Comparison of ENCODE assay signal across 14 cellular contexts in genomic region chrX:113512700-113513395, GRCh38.
DNase-seq lines count a peak whose midpoint lies in the region; ATAC-seq and TF ChIP-seq lines count a peak whose summit lies in the region.
"Had no signal": no experiment of that assay in that cellular context is flagged by ENCODE, and none has a peak within 500 bp of the region (broad histone marks: within the 10 kb centered on the region; RNA-seq: fewer than 3 reads in every experiment).

No MANE protein-coding gene starts in this region.

- H3K36me3 ChIP-seq in GM23248 (ENCODE audit: low read depth) = no peaks in the 10 kb centered on the region
- H3K36me3 ChIP-seq in CD4-positive, alpha-beta memory T cell (ENCODE audit: insufficient read depth, low read length) = no peaks in the 10 kb centered on the region
- H3K36me3 ChIP-seq: suprapubic skin had no signal

- H3K4me3 Mint-ChIP-seq in CD4-positive, alpha-beta memory T cell = no peak overlapping the region
- no peak overlapping the region for H3K4me3 Mint-ChIP-seq in effector memory CD8-positive, alpha-beta T cell
- H3K4me3 Mint-ChIP-seq: activated CD4-positive, alpha-beta T cell treated with anti-CD3 and anti-CD28 coated beads for 36 hours had no signal

- H3K9ac ChIP-seq in GM23248 = no peak overlapping the region

- in situ Hi-C loops in GM23248 (cut with MboI) = no loop called here

- no peak for TF ChIP-seq CTCF in retinal pigment epithelial cell (conservative IDR thresholded peaks at IDR 0.05; ENCODE audit: low read depth, low read length)

- peaks cover 0 to 2% (median 0%) of the 10 kb centered on the region in 8 donors for H3K9me3 Mint-ChIP-seq in CD4-positive, alpha-beta memory T cell
- H3K9me3 Mint-ChIP-seq in effector memory CD8-positive, alpha-beta T cell = peaks cover 0 to 7% of the 10 kb centered on the region in 2 donors

- H3K9me2 ChIP-seq in GM23248 (ENCODE audit: insufficient read depth) = no peaks in the 10 kb centered on the region

- peak overlapping the region; percentile 66 for H3K27ac ChIP-seq in GM23248
- no peak overlapping the region for H3K27ac ChIP-seq in CD4-positive, alpha-beta memory T cell (ENCODE audit: low read depth, low read length)
- H3K27ac ChIP-seq: HL-60, suprapubic skin had no signal

- no peaks in the 10 kb centered on the region for H3K27me3 Mint-ChIP-seq in CD4-positive, alpha-beta memory T cell
- H3K27me3 Mint-ChIP-seq in effector memory CD8-positive, alpha-beta T cell = no peaks in the 10 kb centered on the region
- H3K27me3 Mint-ChIP-seq: activated CD4-positive, alpha-beta T cell treated with anti-CD3 and anti-CD28 coated beads for 36 hours had no signal

- H3K4me1 ChIP-seq in GM23248 (ENCODE audit: insufficient read depth) = peaks cover 41% of the 10 kb centered on the region
- no peaks in the 10 kb centered on the region for H3K4me1 ChIP-seq in CD4-positive, alpha-beta memory T cell (ENCODE audit: insufficient read depth, low read length)
- H3K4me1 ChIP-seq: suprapubic skin had no signal

- H3F3A ChIP-seq in GM23248 (ENCODE audit: insufficient read depth) = peaks cover 6% of the 10 kb centered on the region; the same call in 1 of the 2 replicates

- H3K9me3 ChIP-seq in GM23248 (ENCODE audit: low read depth) = no peaks in the 10 kb centered on the region
- H3K9me3 ChIP-seq in CD4-positive, alpha-beta memory T cell (ENCODE audit: control insufficient read depth in 1 of 2, low read length in 2 of 2) = no peaks in the 10 kb centered on the region
- H3K9me3 ChIP-seq: suprapubic skin had no signal

- H3K4me3 ChIP-seq in GM23248 (peak overlapping the region; percentile 55), retinal pigment epithelial cell (ENCODE audit: low read length) (no peak overlapping the region)
- H3K4me3 ChIP-seq in CD4-positive, alpha-beta memory T cell (ENCODE audit: low read length in 2 of 2) = no peak overlapping the region
- H3K4me3 ChIP-seq: suprapubic skin had no signal

- CTCF ChIA-PET in CD4-positive, alpha-beta memory T cell (lab: Charles Lee; ENCODE audit: partially characterized antibody) = no interaction called here

- H3K27ac Mint-ChIP-seq in CD4-positive, alpha-beta memory T cell = no peak overlapping the region
- H3K27ac Mint-ChIP-seq in effector memory CD8-positive, alpha-beta T cell = no peak overlapping the region
- H3K27ac Mint-ChIP-seq: activated CD4-positive, alpha-beta T cell treated with anti-CD3 and anti-CD28 coated beads for 36 hours had no signal

- H2AFZ ChIP-seq in GM23248 = no peak overlapping the region

- H4K20me1 ChIP-seq in GM23248 (ENCODE audit: insufficient read depth) = no peaks in the 10 kb centered on the region

- POLR2A ChIA-PET in CD4-positive, alpha-beta memory T cell (lab: Charles Lee; ENCODE audit: partially characterized antibody) = no interaction called here

- H3K36me3 Mint-ChIP-seq in CD4-positive, alpha-beta memory T cell = no peaks in the 10 kb centered on the region
- H3K36me3 Mint-ChIP-seq in effector memory CD8-positive, alpha-beta T cell (ENCODE audit: insufficient read depth) = no peaks in the 10 kb centered on the region

- DNase-seq in GM23248 = peak; percentile 61
- peak; percentile 79 for DNase-seq in fibroblast of peridontal ligament (ENCODE audit: extremely low read depth)
- DNase-seq in retinal pigment epithelial cell (ENCODE audit: low read depth) = peak; percentile 39
- no peak for DNase-seq in CD4-positive, alpha-beta memory T cell
- DNase-seq in anterior cingulate cortex (lab: John Stamatoyannopoulos, UW) = no peak
- DNase-seq in effector memory CD8-positive, alpha-beta T cell = no peak
- DNase-seq: activated CD4-positive, alpha-beta T cell treated with anti-CD3 and anti-CD28 coated beads for 36 hours; cortex of kidney; DMS 273 treated with DMSO at 0.1 percent for 48 hours; NCI-H748 treated with DMSO at 0.1 percent for 48 hours had no signal

- peak overlapping the region; percentile 61 for H3K4me2 ChIP-seq in GM23248 (ENCODE audit: unreplicated experiment)

- peak; percentile 63 for ATAC-seq in SK-N-SH treated with all-trans-retinoic acid at 6 μM for 48 hours
- ATAC-seq in effector memory CD8-positive, alpha-beta T cell (replicated peaks) = no peak
- ATAC-seq in GM18858 (IDR thresholded peaks at IDR 0.05; ENCODE audit: unreplicated experiment) = no peak
- ATAC-seq: activated CD4-positive, alpha-beta T cell treated with anti-CD3 and anti-CD28 coated beads for 36 hours had no signal

- no peaks in the 10 kb centered on the region for H3K4me1 Mint-ChIP-seq in CD4-positive, alpha-beta memory T cell
- no peaks in the 10 kb centered on the region for H3K4me1 Mint-ChIP-seq in effector memory CD8-positive, alpha-beta T cell (ENCODE audit: low read depth in 2 of 2)
- H3K4me1 Mint-ChIP-seq: activated CD4-positive, alpha-beta T cell treated with anti-CD3 and anti-CD28 coated beads for 36 hours had no signal

- H3K79me2 ChIP-seq in GM23248 (ENCODE audit: insufficient read depth) = no peaks in the 10 kb centered on the region

- WGBS in GM23248 (ENCODE audit: low coverage in 1 of 2, low lambda C conversion rate in 2 of 2, missing lambda C conversion rate in 2 of 2), 2 experiments = 0 to 4% methylated on average over 7 of the region's 7 CpGs

- intact Hi-C loops in CD4-positive, alpha-beta memory T cell (cut with micrococcal nuclease) = no loop called here

- H3K27me3 ChIP-seq in GM23248 (replicated peaks; ENCODE audit: insufficient read depth) = no peaks in the 10 kb centered on the region
- no peaks in the 10 kb centered on the region for H3K27me3 ChIP-seq in CD4-positive, alpha-beta memory T cell (ENCODE audit: insufficient read depth, low read length)
- H3K27me3 ChIP-seq: suprapubic skin had no signal

TF ChIP-seq in SK-N-SH treated with all-trans-retinoic acid at 6 μM for 48 hours, 23 proteins besides CTCF, POLR2A, EP300 and RAD21:
- TF ChIP-seq GLIS3 (CRISPR knock-in tag; IDR thresholded peaks at IDR 0.05) = no peak
- TF ChIP-seq ISL1 (CRISPR knock-in tag; IDR thresholded peaks at IDR 0.05) = peak; percentile 82

Comparison
In these comparisons a context has a peak if more than half of its experiments do, and no peak if none do; other contexts are left out.
1. DNase-seq: peak in GM23248 (single experiment), fibroblast of peridontal ligament (single experiment) and retinal pigment epithelial cell (single experiment); none in CD4-positive, alpha-beta memory T cell (0 of 5), anterior cingulate cortex (0 of 58) and effector memory CD8-positive, alpha-beta T cell (0 of 3).